Comparison of ENCODE assay signal across 28 cellular contexts in the genomic region with DNA sequence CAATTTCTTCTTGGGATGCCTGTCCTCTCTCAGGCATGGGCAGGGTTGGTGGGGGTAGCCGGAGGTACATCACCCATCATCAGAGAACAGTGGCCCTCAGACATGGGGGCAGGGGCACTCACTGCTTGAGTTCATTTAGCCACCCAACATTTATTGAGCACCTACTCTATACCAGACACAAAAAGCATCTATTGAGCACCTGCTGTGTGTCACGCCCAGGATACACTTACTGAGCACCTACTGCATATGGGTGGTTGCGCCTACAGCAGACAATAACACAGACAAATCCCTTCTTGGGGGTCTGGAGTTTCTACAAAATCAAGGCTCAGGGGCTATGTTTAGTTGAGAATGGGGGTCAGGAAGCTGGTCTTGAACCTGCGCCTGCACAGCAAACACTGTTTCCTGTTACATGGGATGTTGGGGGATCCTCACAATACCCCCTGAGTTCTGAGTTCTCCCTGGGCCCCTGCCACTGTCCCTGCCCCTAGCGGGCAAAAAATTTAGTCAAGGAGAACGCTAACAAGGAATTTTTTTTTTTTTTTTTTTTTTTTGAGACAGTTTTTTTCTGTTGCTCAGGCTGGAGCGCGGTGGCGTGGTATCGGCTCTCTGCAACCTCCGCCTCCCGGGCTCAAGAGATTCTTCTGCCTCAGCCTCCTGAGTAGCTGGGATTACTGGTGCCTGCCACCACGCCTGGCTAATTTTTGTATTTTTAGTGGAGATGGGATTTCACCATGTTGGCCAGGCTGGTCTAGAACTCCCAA. TPM values are rescaled to one million over a fixed set of nuclear protein-coding genes. Genes with fewer than 3 reads are reported as not detected.
"Had no signal": no experiment of that assay in that cellular context is flagged by ENCODE, and none has a peak within 500 bp of the region (broad histone marks: within the 10 kb centered on the region; RNA-seq: fewer than 3 reads in every experiment).

No MANE protein-coding gene starts in this region.

- H3K36me3 Mint-ChIP-seq: activated CD8-positive, alpha-beta memory T cell treated with anti-CD3 and anti-CD28 coated beads, Interleukin-2, amount 10 ng/mL, durations not matched to agents 7 days and 5 days; WTC11 had no signal

- ATAC-seq: activated CD8-positive, alpha-beta memory T cell treated with anti-CD3 and anti-CD28 coated beads, Interleukin-2, amount 10 ng/mL, durations not matched to agents 7 days and 5 days; WTC11 had no signal

- H3K27ac ChIP-seq: cardiac muscle cell had no signal

- H3K27me3 ChIP-seq: cardiac muscle cell, MG63 had no signal

- H3K36me3 ChIP-seq: cardiac muscle cell had no signal

- FAIRE-seq: astrocyte, colon had no signal

- DNase-seq: activated CD4-positive, alpha-beta T cell treated with anti-CD3 and anti-CD28 coated beads for 48 hours; activated CD4-positive, alpha-beta T cell treated with anti-CD3 and anti-CD28 coated beads, Interleukin-2, amount 50 U/mL, for 4 hours; activated CD4-positive, CD25-positive, alpha-beta regulatory T cell treated with anti-CD3 and anti-CD28 coated beads, Interleukin-2, amount 50 U/mL, for 72 hours; activated CD8-positive, alpha-beta memory T cell treated with anti-CD3 and anti-CD28 coated beads, Interleukin-2, amount 10 ng/mL, durations not matched to agents 7 days and 5 days; activated effector memory CD4-positive, alpha-beta T cell treated with Interleukin-2 at 50 U/mL for 16 hours; activated naive CD4-positive, alpha-beta T cell; activated T-cell treated with anti-CD3 and anti-CD28 coated beads, Interleukin-2, amount 50 U/mL, for 24 hours; amygdala; MG63; MV-4-11; NCI-H1092 treated with DMSO at 0.1 percent for 48 hours; NCI-H1417 treated with DMSO at 0.1 percent for 48 hours; NCI-H1694 treated with DMSO at 0.1 percent for 48 hours; NCI-H2029 treated with DMSO at 0.1 percent for 48 hours; NCI-H345; NCI-H510A; NCI-H526 treated with DMSO at 0.1 percent for 48 hours; NCI-H82; SIG-M5 had no signal

- H3K9me3 Mint-ChIP-seq: activated T-cell treated with anti-CD3 and anti-CD28 coated beads, Interleukin-2, amount 50 U/mL, for 24 hours; activated T-helper 1 cell treated with anti-CD3 and anti-CD28 coated beads, Interleukin-12 subunit alpha, Interleukin-12 subunit beta, Interleukin-2, Interleukin-4 antibody, amounts not matched to agents 30 ng/mL and 10 ng/mL and 1 ng/mL, durations not matched to agents 14 hours and 24 hours and 36 hours; brain; T-helper 1 cell treated with Interleukin-12 subunit alpha and Interleukin-12 subunit beta and Interleukin-4 antibody, amounts not matched to agents 30 μg/mL and 1 μg/mL, for 36 hours; WTC11 had no signal

- H3K27ac Mint-ChIP-seq: activated CD8-positive, alpha-beta memory T cell treated with anti-CD3 and anti-CD28 coated beads, Interleukin-2, amount 10 ng/mL, durations not matched to agents 7 days and 5 days; activated naive CD8-positive, alpha-beta T cell; activated T-cell treated with anti-CD3 and anti-CD28 coated beads, Interleukin-2, amount 50 U/mL, for 24 hours; activated T-helper 1 cell treated with anti-CD3 and anti-CD28 coated beads, Interleukin-12 subunit alpha, Interleukin-12 subunit beta, Interleukin-2, Interleukin-4 antibody, amounts not matched to agents 30 ng/mL and 10 ng/mL and 1 ng/mL, durations not matched to agents 14 hours and 24 hours and 36 hours; brain; WTC11 had no signal

- H3K4me3 Mint-ChIP-seq: activated CD8-positive, alpha-beta memory T cell treated with anti-CD3 and anti-CD28 coated beads, Interleukin-2, amount 10 ng/mL, durations not matched to agents 7 days and 5 days; activated naive CD8-positive, alpha-beta T cell; activated T-cell treated with anti-CD3 and anti-CD28 coated beads, Interleukin-2, amount 50 U/mL, for 24 hours; activated T-helper 1 cell treated with anti-CD3 and anti-CD28 coated beads, Interleukin-12 subunit alpha, Interleukin-12 subunit beta, Interleukin-2, Interleukin-4 antibody, amounts not matched to agents 30 ng/mL and 10 ng/mL and 1 ng/mL, durations not matched to agents 14 hours and 24 hours and 36 hours; brain; T-helper 1 cell treated with Interleukin-12 subunit alpha and Interleukin-12 subunit beta and Interleukin-4 antibody, amounts not matched to agents 30 μg/mL and 1 μg/mL, for 36 hours; WTC11 had no signal

- H3K4me3 ChIP-seq: cardiac muscle cell, MG63 had no signal

- H3K27me3 Mint-ChIP-seq: activated naive CD8-positive, alpha-beta T cell; activated T-cell treated with anti-CD3 and anti-CD28 coated beads, Interleukin-2, amount 50 U/mL, for 24 hours had no signal

- H3K9me3 ChIP-seq: MG63 had no signal

RNA-seq across cellular contexts. Expression of a gene that starts 41.7 kb away (rescaled TPM):
- total RNA-seq: RPMI7951 had no signal
